9 cellular contexts compared by ENCODE assay signal in the genomic region with DNA sequence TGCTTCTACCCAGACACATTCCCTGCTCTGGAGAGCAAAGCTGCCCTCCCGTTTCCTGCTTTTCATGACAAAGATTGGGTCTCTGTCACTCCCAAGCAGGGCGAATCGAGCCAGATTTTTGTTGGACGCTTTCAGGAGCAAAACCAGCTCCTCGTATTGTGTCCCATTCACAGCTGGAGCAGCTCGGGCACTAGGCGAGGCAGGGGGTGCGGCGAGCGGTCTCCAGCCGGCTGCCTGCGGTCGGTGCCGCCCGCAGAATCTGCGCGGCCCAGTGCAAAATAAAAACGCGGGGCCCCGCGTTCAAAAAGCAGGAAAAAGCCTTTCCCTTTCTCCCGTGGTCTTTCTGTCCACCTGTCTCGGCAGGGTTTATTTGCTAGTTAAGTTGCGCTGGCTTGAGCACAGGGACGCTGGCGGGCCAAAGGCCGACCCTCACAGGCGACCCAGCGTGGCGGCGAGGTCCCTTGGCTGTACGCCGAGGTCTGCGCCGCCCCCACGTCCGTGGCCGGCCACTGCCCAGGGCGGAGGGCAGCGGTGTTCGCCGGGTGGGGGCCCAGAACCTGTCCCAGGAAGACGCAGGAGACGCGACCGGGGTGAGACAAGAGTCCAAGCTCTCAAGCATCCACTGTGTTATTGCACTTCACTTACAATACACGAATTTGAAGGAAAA.
DNase-seq lines count a peak whose midpoint lies in the region; ATAC-seq, FAIRE-seq and TF ChIP-seq lines count a peak whose summit lies in the region.
"Had no signal": no experiment of that assay in that cellular context is flagged by ENCODE, and none has a peak within 500 bp of the region (broad histone marks: within the 10 kb centered on the region; RNA-seq: fewer than 3 reads in every experiment).

No MANE protein-coding gene starts in this region.

- H3K36me3 Mint-ChIP-seq in stimulated activated memory B cell treated with anti-CD40 and anti-IgM and Interleukin-4, amounts not matched to agents 10 μg/mL and 1 μg/mL and 100 μg/mL, for 72 hours, result no peaks in the 10 kb centered on the region

- TF ChIP-seq CTCF in cardiac fibroblast (IDR thresholded peaks at IDR 0.05; ENCODE audit: low read depth, low read length), result no peak

- H3K27ac Mint-ChIP-seq in stimulated activated memory B cell treated with anti-CD40 and anti-IgM and Interleukin-4, amounts not matched to agents 10 μg/mL and 1 μg/mL and 100 μg/mL, for 72 hours, result no peak overlapping the region

- no peak for ATAC-seq in stimulated activated memory B cell treated with anti-CD40 and anti-IgM and Interleukin-4, amounts not matched to agents 10 μg/mL and 1 μg/mL and 100 μg/mL, for 72 hours
- no peak for ATAC-seq in HG03175 (IDR thresholded peaks at IDR 0.05; ENCODE audit: unreplicated experiment)

- no peaks in the 10 kb centered on the region for H3K9me3 Mint-ChIP-seq in stimulated activated memory B cell treated with anti-CD40 and anti-IgM and Interleukin-4, amounts not matched to agents 10 μg/mL and 1 μg/mL and 100 μg/mL, for 72 hours

- DNase-seq in HTR-8/SVneo (ENCODE audit: insufficient read length, low spot score) (peak; percentile 10), cardiac fibroblast (ENCODE audit: low read depth in 2 of 2) (no peak), kidney tubule cell (ENCODE audit: low spot score) (peak; percentile 4), NCI-H1048 (lab: John Stamatoyannopoulos, UW) (no peak), NCI-H510A treated with DMSO at 0.1 percent for 48 hours (lab: John Stamatoyannopoulos, UW) (no peak)
- DNase-seq in NK-92 treated with Interleukin-12 subunit alpha and Interleukin-12 subunit beta, amount 100 ng/mL, for 24 hours (lab: John Stamatoyannopoulos, UW), result no peak

- no peak for FAIRE-seq in HTR-8/SVneo (lab: Jason Lieb, UNC)
- FAIRE-seq: TTC549 had no signal

- no peaks in the 10 kb centered on the region for H3K27me3 Mint-ChIP-seq in stimulated activated memory B cell treated with anti-CD40 and anti-IgM and Interleukin-4, amounts not matched to agents 10 μg/mL and 1 μg/mL and 100 μg/mL, for 72 hours

- peaks cover 9% of the 10 kb centered on the region for H3K4me1 Mint-ChIP-seq in stimulated activated memory B cell treated with anti-CD40 and anti-IgM and Interleukin-4, amounts not matched to agents 10 μg/mL and 1 μg/mL and 100 μg/mL, for 72 hours

- H3K4me3 Mint-ChIP-seq in stimulated activated memory B cell treated with anti-CD40 and anti-IgM and Interleukin-4, amounts not matched to agents 10 μg/mL and 1 μg/mL and 100 μg/mL, for 72 hours, result peak overlapping the region; percentile 22

- peak overlapping the region; percentile 43 to 54 for H3K4me3 ChIP-seq in cardiac fibroblast (replicated peaks in 1 of 2; ENCODE audit: low read depth in 2 of 2, low read length in 2 of 2)

Comparison
In these comparisons a context has a peak if more than half of its experiments do, and no peak if none do; other contexts are left out.
1. DNase-seq: peak in HTR-8/SVneo (single experiment) and kidney tubule cell (single experiment); none in cardiac fibroblast (0 of 2), NK-92 treated with Interleukin-12 subunit alpha and Interleukin-12 subunit beta, amount 100 ng/mL, for 24 hours (single experiment), NCI-H1048 (single experiment) and NCI-H510A treated with DMSO at 0.1 percent for 48 hours (single experiment).